In genomic region chr12:91926810-91927209, GRCh38 we compare ENCODE assay signal across 12 cellular contexts.
DNase-seq lines count a peak whose midpoint lies in the region; ATAC-seq, FAIRE-seq and TF ChIP-seq lines count a peak whose summit lies in the region.
"Had no signal": no experiment of that assay in that cellular context is flagged by ENCODE, and none has a peak within 500 bp of the region (broad histone marks: within the 10 kb centered on the region; RNA-seq: fewer than 3 reads in every experiment).

No MANE protein-coding gene starts in this region.

- no peaks in the 10 kb centered on the region for H3K36me3 ChIP-seq in heart right ventricle

- ATAC-seq in heart right ventricle, result peak in 5 of 8 donors; percentile 35 to 71 (median 55)
- peak; percentile 80 for ATAC-seq in esophagus mucosa
- ATAC-seq in HG03097 (IDR thresholded peaks at IDR 0.05; ENCODE audit: low FRiP score, unreplicated experiment), result no peak

- 60 to 76% methylated on average over 1 of the region's 1 CpG for WGBS in heart right ventricle, 2 donors

- no peak for FAIRE-seq in urothelium cell line (lab: Jason Lieb, UNC)
- FAIRE-seq: frontal cortex, GM12892 had no signal

- DNase-seq in heart right ventricle, result no peak
- DNase-seq in cardiac septum (ENCODE audit: low spot score), result no peak
- peak; percentile 94 for DNase-seq in NCI-H69 (lab: John Stamatoyannopoulos, UW)
- DNase-seq in urothelium cell line (ENCODE audit: low spot score), result peak; percentile 15
- DNase-seq in D341Med (ENCODE audit: low spot score), result no peak
- DNase-seq in stimulated activated CD4-positive, alpha-beta T cell treated with anti-CD3 and anti-CD28 coated beads, Interleukin-2, amount 100 ng/mL, for 24 hours, result no peak
- DNase-seq: activated gamma-delta T cell treated with Interleukin-2 at 50 U/mL for 16 hours, NCI-H524 had no signal

- no peak for TF ChIP-seq CTCF in heart right ventricle (IDR thresholded peaks at IDR 0.05)

- intact Hi-C loops in heart right ventricle (cut with DNase I), result no loop called here
- intact Hi-C loops in cardiac septum (cut with DNase I), result no loop called here

- no peaks in the 10 kb centered on the region for H3K9me3 ChIP-seq in heart right ventricle

- peak overlapping the region in 1 of 10 donors; percentile 32 for H3K27ac ChIP-seq in heart right ventricle

- no peak overlapping the region for H3K4me3 ChIP-seq in heart right ventricle

- H3K27me3 ChIP-seq in heart right ventricle, result no peaks in the 10 kb centered on the region

- H3K4me1 ChIP-seq in heart right ventricle, result peaks cover 0 to 9% (median 3%) of the 10 kb centered on the region in 9 donors

Comparison
In these comparisons a context has a peak if more than half of its experiments do, and no peak if none do; other contexts are left out.
1. DNase-seq: peak in NCI-H69 (single experiment) and urothelium cell line (single experiment); none in heart right ventricle (0 of 2), cardiac septum (single experiment), D341Med (single experiment) and stimulated activated CD4-positive, alpha-beta T cell treated with anti-CD3 and anti-CD28 coated beads, Interleukin-2, amount 100 ng/mL, for 24 hours (0 of 2).